8 cellular contexts compared by ENCODE assay signal in the genomic region with DNA sequence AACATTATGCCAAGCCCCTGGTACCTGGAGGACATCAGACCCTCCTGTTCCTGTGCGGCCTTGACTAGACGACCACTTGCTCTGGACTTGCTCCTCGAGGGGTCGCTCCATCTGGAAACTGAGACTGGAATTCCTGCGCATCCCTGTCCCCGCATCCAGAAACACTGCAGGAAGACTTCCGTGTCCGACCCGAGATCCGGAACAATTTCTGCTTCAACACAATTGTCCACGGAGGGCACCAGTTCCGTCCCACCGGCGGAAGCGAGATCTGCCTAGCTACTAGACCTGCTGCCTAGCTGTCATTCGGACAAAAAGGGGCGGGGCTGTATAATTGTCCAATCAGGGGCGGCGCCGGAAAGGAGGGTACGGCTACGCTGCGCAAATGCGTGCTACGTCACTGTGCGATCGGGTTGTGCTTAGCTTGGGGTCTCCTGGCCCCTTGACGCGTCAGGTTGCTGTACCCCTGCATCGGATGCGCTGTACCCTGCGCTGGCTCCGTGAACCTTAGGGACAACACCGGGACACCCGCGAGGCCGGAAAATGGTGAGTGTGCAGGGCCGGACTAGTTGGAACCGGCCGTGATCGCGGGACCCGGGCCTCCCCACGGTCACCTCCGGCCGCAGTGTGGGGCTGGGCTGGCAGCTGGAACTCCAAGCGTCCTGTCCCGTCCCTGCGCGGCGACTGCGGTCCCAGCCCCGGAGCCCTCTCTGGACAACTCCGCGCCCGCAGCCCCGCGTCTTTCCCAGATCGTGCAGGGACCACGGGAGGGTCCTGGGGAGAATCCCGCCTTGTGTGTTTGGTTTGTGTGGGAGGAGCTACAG. TPM values are rescaled to one million over a fixed set of nuclear protein-coding genes. Genes with fewer than 3 reads are reported as not detected.
DNase-seq lines count a peak whose midpoint lies in the region; ATAC-seq, FAIRE-seq and TF ChIP-seq lines count a peak whose summit lies in the region.

A gene (minus strand): TSS at position 274 of the 821 bp plus-strand sequence. CDS start 133 bp downstream, at position 141.
A gene (plus strand): TSS at position 381 of the 821 bp plus-strand sequence. CDS start 160 bp downstream, at position 541.

- H3K36me3 ChIP-seq in Karpas-422 (ENCODE audit: insufficient read depth, low read length) (peaks cover 15% of the 10 kb centered on the region), esophagus muscularis mucosa (peaks cover 5 to 57% (median 42%) of the 10 kb centered on the region in 4 donors), muscle layer of colon (ENCODE audit: insufficient read depth, low read length) (peaks cover 14% of the 10 kb centered on the region)

- peak; percentile 88 for TF ChIP-seq POLR2A in esophagus muscularis mucosa (IDR thresholded peaks at IDR 0.05; ENCODE audit: low read depth)

- peak within 1 kb of the TSS; percentile 85 for H3K27ac Mint-ChIP-seq in activated T-cell treated with anti-CD3 and anti-CD28 coated beads, Interleukin-2, amount 50 U/mL, for 72 hours

- H3K27ac ChIP-seq in Karpas-422 (ENCODE audit: low read length) (peak within 1 kb of the TSS; percentile 95), esophagus muscularis mucosa (replicated peaks in 1 of 4) (peak within 1 kb of the TSS; percentile 98 to 100 (median 100)), muscle layer of colon (ENCODE audit: low read depth, low read length) (peak within 1 kb of the TSS; percentile 94)

- H3K4me3 ChIP-seq in Karpas-422 (ENCODE audit: low read length) (peak within 1 kb of the TSS; percentile 86), esophagus muscularis mucosa (peak within 1 kb of the TSS; percentile 87 to 100 (median 96)), muscle layer of colon (ENCODE audit: low read depth in 1 of 2, low read length in 2 of 2) (peak within 1 kb of the TSS; percentile 89 to 100)

- H3K9ac ChIP-seq in Karpas-422 (ENCODE audit: low read length) (peak within 1 kb of the TSS; percentile 85), muscle layer of colon (ENCODE audit: low read length) (peak within 1 kb of the TSS; percentile 92)

- FAIRE-seq in RCC 7860 (lab: Jason Lieb, UNC) = peak; percentile 81

- WGBS in esophagus muscularis mucosa = 0% methylated on average over 38 of the region's 61 CpGs

- H3K4me1 Mint-ChIP-seq in activated T-cell treated with anti-CD3 and anti-CD28 coated beads, Interleukin-2, amount 50 U/mL, for 72 hours (ENCODE audit: low read depth) = peaks cover 37% of the 10 kb centered on the region

- H2AFZ ChIP-seq in Karpas-422 (ENCODE audit: low read length) = peak within 1 kb of the TSS; percentile 34; the same call in 1 of the 2 replicates

- DNase-seq in DMS79 (lab: John Stamatoyannopoulos, UW) = peak; percentile 95
- peak; percentile 99 for DNase-seq in Karpas-422
- peak; percentile 93 for DNase-seq in RCC 7860 (ENCODE audit: low spot score)
- DNase-seq in activated T-cell treated with anti-CD3 and anti-CD28 coated beads, Interleukin-2, amount 50 U/mL, for 72 hours = peak; percentile 97 to 99
- peak; percentile 100 for DNase-seq in esophagus muscularis mucosa (ENCODE audit: extremely low spot score)
- DNase-seq in stimulated activated CD8-positive, alpha-beta memory T cell treated with anti-CD3 and anti-CD28 coated beads, Interleukin-7, amount 100 ng/mL, for 1 hour (ENCODE audit: low read depth in 2 of 2) = peak; percentile 89 to 93

- H3K27me3 Mint-ChIP-seq in activated T-cell treated with anti-CD3 and anti-CD28 coated beads, Interleukin-2, amount 50 U/mL, for 72 hours (ENCODE audit: low read depth) = no peaks in the 10 kb centered on the region

- no peak for TF ChIP-seq EP300 in esophagus muscularis mucosa (IDR thresholded peaks at IDR 0.05)

- peak within 1 kb of the TSS; percentile 97 to 99 for H3K4me3 Mint-ChIP-seq in activated T-cell treated with anti-CD3 and anti-CD28 coated beads, Interleukin-2, amount 50 U/mL, for 72 hours

- ATAC-seq in GM21825 (IDR thresholded peaks at IDR 0.05; ENCODE audit: unreplicated experiment) = peak; percentile 70
- peak; percentile 96 to 98 for ATAC-seq in activated T-cell treated with anti-CD3 and anti-CD28 coated beads, Interleukin-2, amount 50 U/mL, for 72 hours (replicated peaks in 1 of 2)

- H3K27me3 ChIP-seq in Karpas-422 (ENCODE audit: low read length) = no peaks in the 10 kb centered on the region
- no peaks in the 10 kb centered on the region for H3K27me3 ChIP-seq in esophagus muscularis mucosa
- no peaks in the 10 kb centered on the region for H3K27me3 ChIP-seq in muscle layer of colon (ENCODE audit: control insufficient read depth in 1 of 2, insufficient read depth in 2 of 2, low read length in 2 of 2)

- H4K20me1 ChIP-seq in Karpas-422 (ENCODE audit: insufficient read depth, low read depth, low read length) = peaks cover 3% of the 10 kb centered on the region; the same call in 1 of the 2 replicates

- peaks cover 43% of the 10 kb centered on the region for H3K4me1 ChIP-seq in Karpas-422 (ENCODE audit: low read length)
- H3K4me1 ChIP-seq in esophagus muscularis mucosa = peaks cover 33 to 68% (median 50%) of the 10 kb centered on the region in 4 donors
- H3K4me1 ChIP-seq in muscle layer of colon (ENCODE audit: insufficient read depth, low read length) = peaks cover 13% of the 10 kb centered on the region

- peak within 1 kb of the TSS; percentile 94 for H3K4me2 ChIP-seq in Karpas-422 (ENCODE audit: low read depth, low read length, poor library complexity, severe bottlenecking)

- peak in 1 of 3 experiments; percentile 16 for TF ChIP-seq CTCF in esophagus muscularis mucosa (IDR thresholded peaks at IDR 0.05)

- H3K9me2 ChIP-seq in Karpas-422 (replicated peaks; ENCODE audit: insufficient read depth, low read length) = no peaks in the 10 kb centered on the region

- peaks cover 6 to 11% of the 10 kb centered on the region in 2 donors for H3K36me3 Mint-ChIP-seq in activated T-cell treated with anti-CD3 and anti-CD28 coated beads, Interleukin-2, amount 50 U/mL, for 72 hours (ENCODE audit: insufficient read depth in 2 of 2)

- intact Hi-C loops in esophagus muscularis mucosa (cut with DNase I) = no loop called here

- no peaks in the 10 kb centered on the region for H3K9me3 ChIP-seq in Karpas-422 (ENCODE audit: low read length)
- H3K9me3 ChIP-seq in esophagus muscularis mucosa = no peaks in the 10 kb centered on the region
- H3K9me3 ChIP-seq in muscle layer of colon (ENCODE audit: low read length) = no peaks in the 10 kb centered on the region

- no peaks in the 10 kb centered on the region for H3K9me3 Mint-ChIP-seq in activated T-cell treated with anti-CD3 and anti-CD28 coated beads, Interleukin-2, amount 50 U/mL, for 72 hours

- peaks cover 46% of the 10 kb centered on the region for H3K79me2 ChIP-seq in Karpas-422 (ENCODE audit: low read length)

RNA-seq across cellular contexts. Expression of the first gene that starts in this region (rescaled TPM):
- 13.2 and 14.2 TPM in 2 replicates for total RNA-seq in Karpas-422 (2014; rRNA removed; shearing (Covaris generic); ENCODE audit: low replicate concordance)
- 10 to 100 TPM; 12.8 to 16.0 TPM for total RNA-seq in activated T-cell treated with anti-CD3 and anti-CD28 coated beads, Interleukin-2, amount 50 U/mL, for 72 hours
- 1 to 10 TPM; 3.3 to 6.7 (median 5.3) TPM for total RNA-seq in esophagus muscularis mucosa

RNA-seq across cellular contexts. Expression of the second gene that starts in this region (rescaled TPM):
- total RNA-seq in Karpas-422 (2014; rRNA removed; shearing (Covaris generic); ENCODE audit: low replicate concordance) = 14.4 and 21.4 TPM in 2 replicates
- total RNA-seq in activated T-cell treated with anti-CD3 and anti-CD28 coated beads, Interleukin-2, amount 50 U/mL, for 72 hours = 10 to 100 TPM; 19.8 to 21.0 TPM
- total RNA-seq in esophagus muscularis mucosa = 10 to 100 TPM; 14.0 to 21.6 (median 17.3) TPM

Comparison
In these comparisons a context has a peak if more than half of its experiments do, and no peak if none do; other contexts are left out.
1. Peak in every context shown above with its lines: DNase-seq, ATAC-seq, H3K4me3 ChIP-seq and H3K27ac ChIP-seq.